8 cellular contexts compared by ENCODE assay signal in the genomic region with DNA sequence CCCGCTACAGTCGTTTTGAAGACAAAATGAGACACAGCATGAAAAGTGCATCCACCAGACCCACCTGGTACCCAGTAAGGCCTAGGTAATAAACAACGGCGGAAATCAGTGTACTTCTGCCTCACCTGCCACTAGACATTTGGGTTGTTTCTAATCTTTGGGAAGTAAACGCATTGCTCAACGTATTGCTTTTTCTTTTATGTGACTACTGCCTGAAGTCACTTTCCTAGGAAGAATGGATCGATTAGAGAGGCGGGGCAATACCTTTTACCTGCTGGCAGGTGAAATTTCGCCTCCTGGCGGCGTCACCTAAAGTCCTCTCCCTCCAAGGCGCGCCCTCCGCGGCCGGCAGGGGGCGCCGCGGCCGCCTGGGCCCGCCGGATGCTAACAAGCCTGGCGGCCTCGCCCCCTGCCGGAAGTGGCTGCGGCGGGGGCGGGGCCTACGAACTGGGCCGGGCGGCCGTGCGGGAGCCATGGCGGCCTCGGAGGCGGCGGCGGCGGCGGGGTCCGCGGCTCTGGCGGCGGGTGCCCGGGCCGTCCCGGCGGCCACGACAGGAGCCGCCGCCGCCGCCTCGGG. TPM values are rescaled to one million over a fixed set of nuclear protein-coding genes. Genes with fewer than 3 reads are reported as not detected.
DNase-seq lines count a peak whose midpoint lies in the region; TF ChIP-seq lines count a peak whose summit lies in the region.

Gene ATMIN (plus strand): TSS at position 445 of the 577 bp plus-strand sequence. CDS start 29 bp downstream, at position 474.

- DNase-seq in HFFc6 (peak; percentile 60), NCI-H1092 treated with DMSO at 0.1 percent for 48 hours (lab: John Stamatoyannopoulos, UW) (peak; percentile 86), SW 1271 (lab: John Stamatoyannopoulos, UW) (peak; percentile 18 to 66), cardiac muscle cell (ENCODE audit: low read depth in 1 of 2, low spot score in 1 of 2) (peak; percentile 90 to 95), tibial artery (peak; percentile 80 to 89)
- DNase-seq in activated naive CD8-positive, alpha-beta T cell treated with anti-CD3 and anti-CD28 coated beads, Interleukin-2, amount 50 U/mL, for 16 hours (ENCODE audit: low read depth, low spot score), result peak; percentile 76

- H3K4me3 ChIP-seq in GM08714 (ENCODE audit: low read length) (peak within 1 kb of the TSS; percentile 99), cardiac muscle cell (peak within 1 kb of the TSS; percentile 92), parathyroid adenoma (ENCODE audit: low read depth, low read length) (peak within 1 kb of the TSS; percentile 64), tibial artery (peak within 1 kb of the TSS; percentile 70 to 84)

- peaks cover 6% of the 10 kb centered on the region; the same call in 1 of the 2 replicates for H3K36me3 Mint-ChIP-seq in HFFc6 (ENCODE audit: low read depth)

- H3K4me1 Mint-ChIP-seq in HFFc6 (ENCODE audit: low read depth), result peaks cover 17% of the 10 kb centered on the region

- H3K27me3 ChIP-seq in cardiac muscle cell (no peaks in the 10 kb centered on the region), parathyroid adenoma (ENCODE audit: control insufficient read depth, insufficient read depth, low read length) (no peaks in the 10 kb centered on the region), tibial artery (no peaks in the 10 kb centered on the region)

- intact Hi-C loops in tibial artery (cut with DNase I; ENCODE audit: low total_unique reads), result loop anchor here (10.0 kb wide), 1 partner anchor 49 kb away; no protein-coding TSS in a partner anchor

- H3K27ac Mint-ChIP-seq in HFFc6, result peak within 1 kb of the TSS; percentile 73

- H3K36me3 ChIP-seq in cardiac muscle cell (no peaks in the 10 kb centered on the region), parathyroid adenoma (ENCODE audit: control insufficient read depth, insufficient read depth, low read length) (no peaks in the 10 kb centered on the region), tibial artery (peaks cover 0 to 9% (median 0%) of the 10 kb centered on the region in 3 donors)

- H3K9me3 ChIP-seq in cardiac muscle cell (ENCODE audit: low read depth) (no peaks in the 10 kb centered on the region), parathyroid adenoma (ENCODE audit: control insufficient read depth, low read length) (no peaks in the 10 kb centered on the region), tibial artery (no peaks in the 10 kb centered on the region)

- H3K79me2 ChIP-seq in parathyroid adenoma, result peaks cover 19% of the 10 kb centered on the region

- H3K9me3 Mint-ChIP-seq in HFFc6, result no peaks in the 10 kb centered on the region

- H3K27ac ChIP-seq in cardiac muscle cell, result peak within 1 kb of the TSS; percentile 88
- peak within 1 kb of the TSS; percentile 12 for H3K27ac ChIP-seq in parathyroid adenoma
- H3K27ac ChIP-seq in tibial artery, result peak within 1 kb of the TSS; percentile 62 to 75

- TF ChIP-seq CTCF in HFFc6 (IDR thresholded peaks at IDR 0.05) (peak; percentile 95), cardiac muscle cell (IDR thresholded peaks at IDR 0.05; ENCODE audit: low read depth, low read length) (peak; percentile 96), parathyroid adenoma (IDR thresholded peaks at IDR 0.05) (peak; percentile 95), tibial artery (IDR thresholded peaks at IDR 0.05) (peak; percentile 92 to 98)

- H3K4me1 ChIP-seq in cardiac muscle cell (ENCODE audit: low read depth) (peaks cover 20% of the 10 kb centered on the region), parathyroid adenoma (peaks cover 5% of the 10 kb centered on the region), tibial artery (peaks cover 0 to 34% (median 15%) of the 10 kb centered on the region in 4 donors)

- H3K27me3 Mint-ChIP-seq in HFFc6 (ENCODE audit: insufficient read depth), result peaks cover 1% of the 10 kb centered on the region

- H3K4me3 Mint-ChIP-seq in HFFc6, result peak within 1 kb of the TSS; percentile 94

- peak within 1 kb of the TSS; percentile 85 for H3K4me2 ChIP-seq in parathyroid adenoma (ENCODE audit: low read length)

- peak within 1 kb of the TSS; percentile 74 for H2AFZ ChIP-seq in parathyroid adenoma

- no peak within 1 kb of the TSS for H3K9ac ChIP-seq in parathyroid adenoma

RNA-seq across cellular contexts. Expression of gene ATMIN, which starts in this region (rescaled TPM):
- 10 to 100 TPM; 24.3 to 35.6 (median 29.7) TPM for total RNA-seq in HFFc6 (2021; fragmentation: NEBNext Ultra II Directional; extraction: Animal tissue kit (Norgen Biotek cat#: 25700))
- total RNA-seq in cardiac muscle cell, result 25.9 and 31.0 TPM in 2 replicates
- polyA plus RNA-seq in cardiac muscle cell, result 36.5 and 43.3 TPM in 2 replicates

Comparison
In these comparisons a context has a peak if more than half of its experiments do, and no peak if none do; other contexts are left out.
1. Peak in every context shown above with its lines: DNase-seq, H3K4me3 ChIP-seq and H3K27ac ChIP-seq.
2. DNase-seq: peak in every context shown above with its lines; median percentile 92 in cardiac muscle cell; 86 in NCI-H1092 treated with DMSO at 0.1 percent for 48 hours; 84 in tibial artery; 76 in activated naive CD8-positive, alpha-beta T cell treated with anti-CD3 and anti-CD28 coated beads, Interleukin-2, amount 50 U/mL, for 16 hours; 60 in HFFc6; 42 in SW 1271.
3. H3K27ac ChIP-seq: peak in every context shown above with its lines; median percentile 88 in cardiac muscle cell; 68 in tibial artery; 12 in parathyroid adenoma.